Comparison of ENCODE assay signal across 23 cellular contexts in genomic region chr1:10324627-10325026, GRCh38.
DNase-seq lines count a peak whose midpoint lies in the region; ATAC-seq lines count a peak whose summit lies in the region.
"Had no signal": no experiment of that assay in that cellular context is flagged by ENCODE, and none has a peak within 500 bp of the region (broad histone marks: within the 10 kb centered on the region; RNA-seq: fewer than 3 reads in every experiment).

No MANE protein-coding gene starts in this region.

- peak overlapping the region; percentile 51 for H3K27ac Mint-ChIP-seq in stimulated activated naive CD8-positive, alpha-beta T cell treated with anti-CD3 and anti-CD28 coated beads, Interleukin-15, Interleukin-2, amounts not matched to agents 100 ng/mL and 50 ng/mL, for 24 hours
- no peak overlapping the region for H3K27ac Mint-ChIP-seq in stimulated activated naive CD8-positive, alpha-beta T cell treated with anti-CD3 and anti-CD28 coated beads, Interleukin-15, amount 100 ng/mL, for 72 hours
- H3K27ac Mint-ChIP-seq: GM23338; T-helper 1 cell treated with Interleukin-12 subunit alpha and Interleukin-12 subunit beta and Interleukin-4 antibody, amounts not matched to agents 30 μg/mL and 1 μg/mL, for 36 hours had no signal

- H3K9me3 Mint-ChIP-seq in stimulated activated naive CD8-positive, alpha-beta T cell treated with anti-CD3 and anti-CD28 coated beads, Interleukin-15, Interleukin-2, amounts not matched to agents 100 ng/mL and 50 ng/mL, for 24 hours = no peaks in the 10 kb centered on the region
- H3K9me3 Mint-ChIP-seq in stimulated activated naive CD8-positive, alpha-beta T cell treated with anti-CD3 and anti-CD28 coated beads, Interleukin-15, amount 100 ng/mL, for 72 hours = no peaks in the 10 kb centered on the region
- H3K9me3 Mint-ChIP-seq: GM23338; T-helper 1 cell treated with Interleukin-12 subunit alpha and Interleukin-12 subunit beta and Interleukin-4 antibody, amounts not matched to agents 30 μg/mL and 1 μg/mL, for 36 hours had no signal

- DNase-seq in activated CD4-positive, alpha-beta T cell treated with anti-CD3 and anti-CD28 coated beads, Interleukin-2, amount 50 U/mL, for 48 hours = peak; percentile 6 to 14
- DNase-seq in activated CD4-positive, alpha-beta T cell treated with anti-CD3 and anti-CD28 coated beads for 1 hour = no peak
- no peak for DNase-seq in stimulated activated naive CD8-positive, alpha-beta T cell treated with anti-CD3 and anti-CD28 coated beads, Interleukin-15, amount 100 ng/mL, for 72 hours
- peak; percentile 12 for DNase-seq in central memory CD4-positive, alpha-beta T cell
- no peak for DNase-seq in NCI-H2196 (lab: John Stamatoyannopoulos, UW; ENCODE audit: unreplicated experiment)
- DNase-seq: dorsolateral prefrontal cortex; KBM-7; left ventricle myocardium inferior; MG63; NCI-H1105 treated with DMSO at 0.1 percent for 48 hours; NCI-H2029; NCI-H226; RPMI8226; stimulated activated CD4-positive, alpha-beta T cell treated with anti-CD3 and anti-CD28 coated beads, Interleukin-12 subunit alpha, Interleukin-12 subunit beta, amount 100 ng/mL, for 4 hours; stimulated activated CD4-positive, alpha-beta T cell treated with anti-CD3 and anti-CD28 coated beads, Interleukin-4, amount 100 ng/mL, for 4 hours; stomach had no signal

- peaks cover 29% of the 10 kb centered on the region for H3K36me3 Mint-ChIP-seq in stimulated activated naive CD8-positive, alpha-beta T cell treated with anti-CD3 and anti-CD28 coated beads, Interleukin-15, Interleukin-2, amounts not matched to agents 100 ng/mL and 50 ng/mL, for 24 hours (ENCODE audit: low read depth)

- H3K4me3 Mint-ChIP-seq in stimulated activated naive CD8-positive, alpha-beta T cell treated with anti-CD3 and anti-CD28 coated beads, Interleukin-15, Interleukin-2, amounts not matched to agents 100 ng/mL and 50 ng/mL, for 24 hours = peak overlapping the region; percentile 45
- no peak overlapping the region for H3K4me3 Mint-ChIP-seq in stimulated activated naive CD8-positive, alpha-beta T cell treated with anti-CD3 and anti-CD28 coated beads, Interleukin-15, amount 100 ng/mL, for 72 hours
- H3K4me3 Mint-ChIP-seq: GM23338; T-helper 1 cell treated with Interleukin-12 subunit alpha and Interleukin-12 subunit beta and Interleukin-4 antibody, amounts not matched to agents 30 μg/mL and 1 μg/mL, for 36 hours had no signal

- H3K4me1 Mint-ChIP-seq in stimulated activated naive CD8-positive, alpha-beta T cell treated with anti-CD3 and anti-CD28 coated beads, Interleukin-15, Interleukin-2, amounts not matched to agents 100 ng/mL and 50 ng/mL, for 24 hours (ENCODE audit: low read depth) = no peaks in the 10 kb centered on the region
- no peaks in the 10 kb centered on the region for H3K4me1 Mint-ChIP-seq in stimulated activated naive CD8-positive, alpha-beta T cell treated with anti-CD3 and anti-CD28 coated beads, Interleukin-15, amount 100 ng/mL, for 72 hours

- ATAC-seq in stimulated activated naive CD8-positive, alpha-beta T cell treated with anti-CD3 and anti-CD28 coated beads, Interleukin-15, amount 100 ng/mL, for 72 hours = no peak
- ATAC-seq in HG02571 (IDR thresholded peaks at IDR 0.05; ENCODE audit: unreplicated experiment) (no peak), HG02623 (IDR thresholded peaks at IDR 0.05; ENCODE audit: unreplicated experiment) (no peak)
- ATAC-seq: A549, GM23338, sciatic nerve had no signal

- no peaks in the 10 kb centered on the region for H3K27me3 Mint-ChIP-seq in stimulated activated naive CD8-positive, alpha-beta T cell treated with anti-CD3 and anti-CD28 coated beads, Interleukin-15, Interleukin-2, amounts not matched to agents 100 ng/mL and 50 ng/mL, for 24 hours
- H3K27me3 Mint-ChIP-seq in stimulated activated naive CD8-positive, alpha-beta T cell treated with anti-CD3 and anti-CD28 coated beads, Interleukin-15, amount 100 ng/mL, for 72 hours = no peaks in the 10 kb centered on the region

Comparison
In these comparisons a context has a peak if more than half of its experiments do, and no peak if none do; other contexts are left out.
1. DNase-seq: peak in activated CD4-positive, alpha-beta T cell treated with anti-CD3 and anti-CD28 coated beads, Interleukin-2, amount 50 U/mL, for 48 hours (2 of 2) and central memory CD4-positive, alpha-beta T cell (single experiment); none in activated CD4-positive, alpha-beta T cell treated with anti-CD3 and anti-CD28 coated beads for 1 hour (single experiment), stimulated activated naive CD8-positive, alpha-beta T cell treated with anti-CD3 and anti-CD28 coated beads, Interleukin-15, amount 100 ng/mL, for 72 hours (0 of 2) and NCI-H2196 (single experiment).